20 cellular contexts compared by ENCODE assay signal in genomic region chr1:63641615-63642014, GRCh38.
"Had no signal": no experiment of that assay in that cellular context is flagged by ENCODE, and none has a peak within 500 bp of the region (broad histone marks: within the 10 kb centered on the region; RNA-seq: fewer than 3 reads in every experiment).

No MANE protein-coding gene starts in this region.

- ATAC-seq: naive thymus-derived CD4-positive, alpha-beta T cell; right cardiac atrium; stimulated activated memory B cell treated with anti-CD40 and anti-IgM and Interleukin-4, amounts not matched to agents 10 μg/mL and 1 μg/mL and 100 μg/mL, for 72 hours; upper lobe of right lung had no signal

- H3K4me2 ChIP-seq: smooth muscle cell had no signal

- H3K27ac Mint-ChIP-seq: activated CD4-positive, alpha-beta memory T cell treated with anti-CD3 and anti-CD28 coated beads for 36 hours; activated naive CD4-positive, alpha-beta T cell treated with anti-CD3 and anti-CD28 coated beads, Interleukin-2, amount 50 U/mL, for 24 hours; memory B cell; stimulated activated memory B cell treated with anti-CD40 and anti-IgM and Interleukin-4, amounts not matched to agents 10 μg/mL and 1 μg/mL and 100 μg/mL, for 72 hours had no signal

- DNase-seq: activated CD4-positive, alpha-beta memory T cell treated with anti-CD3 and anti-CD28 coated beads for 36 hours; activated CD4-positive, alpha-beta T cell treated with anti-CD3 and anti-CD28 coated beads for 48 hours; activated gamma-delta T cell; activated T-cell treated with anti-CD3 and anti-CD28 coated beads for 4 hours; anterior cingulate cortex; caudate nucleus; dermis blood vessel endothelial cell; effector memory CD4-positive, alpha-beta T cell; foreskin melanocyte; glutamatergic neuron; hippocampal formation; naive thymus-derived CD4-positive, alpha-beta T cell; right cardiac atrium; stimulated activated CD4-positive, alpha-beta T cell treated with anti-CD3 and anti-CD28 coated beads, Interleukin-15, amount 100 ng/mL, for 24 hours; upper lobe of right lung had no signal

- H3K4me1 ChIP-seq: upper lobe of right lung had no signal

- H3K4me3 Mint-ChIP-seq: activated CD4-positive, alpha-beta memory T cell treated with anti-CD3 and anti-CD28 coated beads for 36 hours; activated naive CD4-positive, alpha-beta T cell treated with anti-CD3 and anti-CD28 coated beads, Interleukin-2, amount 50 U/mL, for 24 hours; brain; memory B cell; naive thymus-derived CD4-positive, alpha-beta T cell; stimulated activated memory B cell treated with anti-CD40 and anti-IgM and Interleukin-4, amounts not matched to agents 10 μg/mL and 1 μg/mL and 100 μg/mL, for 72 hours had no signal

- H3K27ac ChIP-seq: upper lobe of right lung had no signal

- H3K27me3 Mint-ChIP-seq: activated CD4-positive, alpha-beta memory T cell treated with anti-CD3 and anti-CD28 coated beads for 36 hours; activated naive CD4-positive, alpha-beta T cell treated with anti-CD3 and anti-CD28 coated beads, Interleukin-2, amount 50 U/mL, for 24 hours; brain; memory B cell; naive thymus-derived CD4-positive, alpha-beta T cell; stimulated activated memory B cell treated with anti-CD40 and anti-IgM and Interleukin-4, amounts not matched to agents 10 μg/mL and 1 μg/mL and 100 μg/mL, for 72 hours had no signal

- H3K27me3 ChIP-seq: upper lobe of right lung had no signal

- H3K4me1 Mint-ChIP-seq: memory B cell; stimulated activated memory B cell treated with anti-CD40 and anti-IgM and Interleukin-4, amounts not matched to agents 10 μg/mL and 1 μg/mL and 100 μg/mL, for 72 hours had no signal

- H3K4me3 ChIP-seq: smooth muscle cell, upper lobe of right lung had no signal

- H3K9me3 Mint-ChIP-seq: activated CD4-positive, alpha-beta memory T cell treated with anti-CD3 and anti-CD28 coated beads for 36 hours; activated naive CD4-positive, alpha-beta T cell treated with anti-CD3 and anti-CD28 coated beads, Interleukin-2, amount 50 U/mL, for 24 hours; memory B cell; naive thymus-derived CD4-positive, alpha-beta T cell; stimulated activated memory B cell treated with anti-CD40 and anti-IgM and Interleukin-4, amounts not matched to agents 10 μg/mL and 1 μg/mL and 100 μg/mL, for 72 hours had no signal

- H3K9me3 ChIP-seq: upper lobe of right lung had no signal
